ENCODE assay signal across 22 cellular contexts in genomic region chr3:48423883-48424695, GRCh38. TPM values are rescaled to one million over a fixed set of nuclear protein-coding genes. Genes with fewer than 3 reads are reported as not detected.
DNase-seq lines count a peak whose midpoint lies in the region; ATAC-seq, FAIRE-seq and TF ChIP-seq lines count a peak whose summit lies in the region.
"Had no signal": no experiment of that assay in that cellular context is flagged by ENCODE, and none has a peak within 500 bp of the region (broad histone marks: within the 10 kb centered on the region; RNA-seq: fewer than 3 reads in every experiment).

No MANE protein-coding gene starts in this region.

- WGBS in HepG2 (ENCODE audit: low lambda C conversion rate), result 95% methylated on average over 22 of the region's 27 CpGs
- no CpG with 5 or more reads among the region's 27 CpGs for WGBS in right lobe of liver (ENCODE audit: insufficient coverage, low coverage, low lambda C conversion rate, missing lambda C conversion rate)

- DNase-seq in HepG2 (ENCODE audit: low spot score) (no peak), right lobe of liver (no peak), dorsolateral prefrontal cortex (peak in 3 of 10 donors; percentile 50 to 63 (median 52)), neural progenitor cell (ENCODE audit: low spot score) (no peak), HuH-7 (ENCODE audit: low spot score) (no peak), H54 (ENCODE audit: insufficient read length, low spot score) (no peak)
- DNase-seq in activated T-cell treated with anti-CD3 and anti-CD28 coated beads, Interleukin-2, amount 50 U/mL, for 1 hour, result no peak
- DNase-seq: colonic mucosa, mesenchymal stem cell, NCI-H1417 treated with DMSO at 0.1 percent for 48 hours, NCI-H446, ovary, SHP77 had no signal

- H3K27ac ChIP-seq in HepG2 (ENCODE audit: extremely low read length, insufficient read depth, low read length) (no peak overlapping the region), right lobe of liver (no peak overlapping the region), dorsolateral prefrontal cortex (peak overlapping the region; percentile 60 to 100 (median 97)), neural progenitor cell (no peak overlapping the region)
- H3K27ac ChIP-seq: colonic mucosa, epithelial cell of prostate had no signal

- no peak overlapping the region for H3K4me3 Mint-ChIP-seq in neural progenitor cell
- H3K4me3 Mint-ChIP-seq: stimulated activated effector memory CD8-positive, alpha-beta T cell treated with anti-CD3 and anti-CD28 coated beads, Interleukin-12 subunit alpha, Interleukin-12 subunit beta, amount 100 ng/mL, for 72 hours; T-helper 2 cell treated with Interferon-gamma antibody and Interleukin-4, amounts not matched to agents 5 μg/mL and 100 μg/mL, for 36 hours had no signal

- H3K27me3 Mint-ChIP-seq in neural progenitor cell (ENCODE audit: insufficient read depth, low read depth), result no peaks in the 10 kb centered on the region

- no peaks in the 10 kb centered on the region for H3F3A ChIP-seq in neural progenitor cell (ENCODE audit: low read depth)

- in situ Hi-C loops in HepG2 (cut with HindIII; ENCODE audit: extremely low pct_ligation_motif_present, low pct_unique_long_range_greater_than_20kb), result no loop called here

- peaks cover 44 to 65% of the 10 kb centered on the region in 2 experiments for H3K36me3 ChIP-seq in HepG2 (replicated peaks in 1 of 2; ENCODE audit: control insufficient read depth in 1 of 2, insufficient read depth in 2 of 2, low read length in 2 of 2)
- peaks cover 0 to 10% (median 2%) of the 10 kb centered on the region in 4 donors for H3K36me3 ChIP-seq in right lobe of liver
- H3K36me3 ChIP-seq in neural progenitor cell, result no peaks in the 10 kb centered on the region
- H3K36me3 ChIP-seq: colonic mucosa, ovary had no signal

- peaks cover 71% of the 10 kb centered on the region for H3K79me2 ChIP-seq in HepG2 (ENCODE audit: insufficient read depth, low read length)
- H3K79me2 ChIP-seq in neural progenitor cell (ENCODE audit: low read depth), result peaks cover 77% of the 10 kb centered on the region

- H3K9me3 ChIP-seq in HepG2 (ENCODE audit: low read length), result no peaks in the 10 kb centered on the region
- no peaks in the 10 kb centered on the region for H3K9me3 ChIP-seq in right lobe of liver
- H3K9me3 ChIP-seq in neural progenitor cell (ENCODE audit: low read depth), result no peaks in the 10 kb centered on the region
- H3K9me3 ChIP-seq: colonic mucosa, ovary had no signal

- peak overlapping the region; percentile 50 for H3K27ac Mint-ChIP-seq in neural progenitor cell
- H3K27ac Mint-ChIP-seq: activated T-helper 2 cell treated with anti-CD3 and anti-CD28 coated beads, Interferon-gamma antibody, Interleukin-2, Interleukin-4, amounts not matched to agents 10 μg/mL and 5 μg/mL and 100 μg/mL, durations not matched to agents 14 hours and 24 hours and 36 hours; stimulated activated effector memory CD8-positive, alpha-beta T cell treated with anti-CD3 and anti-CD28 coated beads, Interleukin-12 subunit alpha, Interleukin-12 subunit beta, amount 100 ng/mL, for 72 hours; T-helper 2 cell treated with Interferon-gamma antibody and Interleukin-4, amounts not matched to agents 5 μg/mL and 100 μg/mL, for 36 hours had no signal

- CTCF ChIA-PET in HepG2 (lab: Yijun Ruan, JAX; ENCODE audit: low intra/inter-chr PET ratio, low total read pairs), result no interaction called here

- no peak overlapping the region for H2AFZ ChIP-seq in HepG2 (ENCODE audit: low read length)
- H2AFZ ChIP-seq in neural progenitor cell (replicated peaks), result no peak overlapping the region

- POLR2A ChIA-PET in HepG2 (lab: Yijun Ruan, JAX), result interaction anchor here (1.4 to 11.1 kb wide), 5 partner anchors 6 to 23 kb away, joined by 5 to 130 read pairs (median 10); partner anchors contain the start of genes CCDC51, PLXNB1 and TMA7

- H3K4me1 Mint-ChIP-seq in neural progenitor cell, result peaks cover 31% of the 10 kb centered on the region
- H3K4me1 Mint-ChIP-seq: stimulated activated effector memory CD8-positive, alpha-beta T cell treated with anti-CD3 and anti-CD28 coated beads, Interleukin-12 subunit alpha, Interleukin-12 subunit beta, amount 100 ng/mL, for 72 hours had no signal

- peaks cover 82% of the 10 kb centered on the region for H4K20me1 ChIP-seq in HepG2 (ENCODE audit: insufficient read depth, low read length)
- peaks cover 88% of the 10 kb centered on the region for H4K20me1 ChIP-seq in neural progenitor cell (ENCODE audit: low read depth)

- no peak overlapping the region for H3K9ac ChIP-seq in HepG2 (ENCODE audit: insufficient read depth, low read depth, low read length)
- no peak overlapping the region for H3K9ac ChIP-seq in neural progenitor cell

- H3K27me3 ChIP-seq in HepG2 (ENCODE audit: control insufficient read depth in 1 of 2, insufficient read depth in 2 of 2, low read length in 2 of 2) (no peaks in the 10 kb centered on the region), right lobe of liver (no peaks in the 10 kb centered on the region), dorsolateral prefrontal cortex (no peaks in the 10 kb centered on the region), neural progenitor cell (no peaks in the 10 kb centered on the region)
- H3K27me3 ChIP-seq: colonic mucosa, ovary had no signal

- no peak for ATAC-seq in HepG2
- no peak for ATAC-seq in right lobe of liver
- ATAC-seq in GM21515 (IDR thresholded peaks at IDR 0.05; ENCODE audit: unreplicated experiment), result no peak
- ATAC-seq: K562; stimulated activated effector memory CD8-positive, alpha-beta T cell treated with anti-CD3 and anti-CD28 coated beads, Interleukin-12 subunit alpha, Interleukin-12 subunit beta, amount 100 ng/mL, for 72 hours had no signal

- peaks cover 10% of the 10 kb centered on the region for H3K36me3 Mint-ChIP-seq in neural progenitor cell
- H3K36me3 Mint-ChIP-seq: stimulated activated effector memory CD8-positive, alpha-beta T cell treated with anti-CD3 and anti-CD28 coated beads, Interleukin-12 subunit alpha, Interleukin-12 subunit beta, amount 100 ng/mL, for 72 hours had no signal

- H3K4me1 ChIP-seq in HepG2 (ENCODE audit: insufficient read depth, low read length) (peaks cover 65% of the 10 kb centered on the region), right lobe of liver (peaks cover 2 to 58% (median 13%) of the 10 kb centered on the region in 4 donors), neural progenitor cell (peaks cover 19% of the 10 kb centered on the region)

- intact Hi-C loops in HepG2 (cut with micrococcal nuclease; ENCODE audit: unreplicated experiment), result no loop called here
- intact Hi-C loops in right lobe of liver (cut with DNase I), result no loop called here
- intact Hi-C loops in dorsolateral prefrontal cortex (cut with DNase I), result no loop called here

- no peak overlapping the region for H3K4me3 ChIP-seq in HepG2 (replicated peaks in 1 of 3; ENCODE audit: insufficient read depth in 1 of 3, low read depth in 2 of 3, low read length in 3 of 3)
- H3K4me3 ChIP-seq in right lobe of liver, result no peak overlapping the region
- H3K4me3 ChIP-seq in dorsolateral prefrontal cortex, result peak overlapping the region in 39 of 59 donors; percentile 0 to 94 (median 28)
- H3K4me3 ChIP-seq in neural progenitor cell, result no peak overlapping the region
- H3K4me3 ChIP-seq: colonic mucosa, K562, ovary, smooth muscle cell had no signal

- FAIRE-seq in HepG2 (lab: Jason Lieb, UNC) (no peak), H54 (lab: Jason Lieb, UNC) (no peak)
- FAIRE-seq: islet of Langerhans, K562 had no signal

- TF ChIP-seq RAD21 in HepG2 (CRISPR knock-in tag; IDR thresholded peaks at IDR 0.05), result no peak

- TF ChIP-seq EP300 in HepG2 (IDR thresholded peaks at IDR 0.05; ENCODE audit: low read depth in 2 of 2, low read length in 2 of 2) (no peak), HepG2 (CRISPR knock-in tag; IDR thresholded peaks at IDR 0.05; ENCODE audit: borderline replicate concordance) (no peak)

- H3K4me2 ChIP-seq in HepG2 (ENCODE audit: low read depth, low read length), result no peak overlapping the region; the same call in 1 of the 2 replicates
- H3K4me2 ChIP-seq in neural progenitor cell, result no peak overlapping the region
- H3K4me2 ChIP-seq: smooth muscle cell had no signal

- no TSS peak for BruUV-seq in HepG2 (replicated peaks; lab: Mats Ljungman, UMichigan)

- no peaks in the 10 kb centered on the region for H3K9me3 Mint-ChIP-seq in neural progenitor cell
- H3K9me3 Mint-ChIP-seq: activated T-helper 2 cell treated with anti-CD3 and anti-CD28 coated beads, Interferon-gamma antibody, Interleukin-2, Interleukin-4, amounts not matched to agents 10 μg/mL and 5 μg/mL and 100 μg/mL, durations not matched to agents 14 hours and 24 hours and 36 hours; stimulated activated effector memory CD8-positive, alpha-beta T cell treated with anti-CD3 and anti-CD28 coated beads, Interleukin-12 subunit alpha, Interleukin-12 subunit beta, amount 100 ng/mL, for 72 hours; T-helper 2 cell treated with Interferon-gamma antibody and Interleukin-4, amounts not matched to agents 5 μg/mL and 100 μg/mL, for 36 hours had no signal

- no peak for TF ChIP-seq CTCF in HepG2 (CRISPR knock-in tag; IDR thresholded peaks at IDR 0.05)
- no peak for TF ChIP-seq CTCF in right lobe of liver (IDR thresholded peaks at IDR 0.05)
- no peak for TF ChIP-seq CTCF in dorsolateral prefrontal cortex (IDR thresholded peaks at IDR 0.05 in 54 of 56, conservative IDR thresholded peaks at IDR 0.05 in 2 of 56; ENCODE audit: low read depth in 1 of 56, partially characterized antibody in 56 of 56)
- no peak for TF ChIP-seq CTCF in neural progenitor cell (IDR thresholded peaks at IDR 0.05)

- TF ChIP-seq POLR2A in HepG2 (IDR thresholded peaks at IDR 0.05; ENCODE audit: insufficient read depth in 1 of 2, low read depth in 2 of 2, low read length in 2 of 2), result no peak
- no peak for TF ChIP-seq POLR2A in right lobe of liver (IDR thresholded peaks at IDR 0.05)
- no peak for TF ChIP-seq POLR2A in H54 (IDR thresholded peaks at IDR 0.05; ENCODE audit: low read depth, low read length)

RNA-seq across cellular contexts. Expression of gene PLXNB1, which starts 5.8 kb away (rescaled TPM):
- total RNA-seq in HepG2 (2016; rRNA removed; fragmentation: Illumina TruSeq; extraction: Trizol) (25.4 and 86.0 TPM in 2 replicates), right lobe of liver (100 to 1,000 TPM in 2 of 6 experiments, 10 to 100 TPM in 4; 65.9 to 132 (median 86.5) TPM), dorsolateral prefrontal cortex (100 to 1,000 TPM in 116 of 120 experiments, 10 to 100 TPM in 4; 88.5 to 492 (median 177) TPM), neural progenitor cell (ENCODE audit: low replicate concordance) (53.6 and 142 TPM in 2 replicates)
- 33.1 and 33.9 TPM in 2 replicates for total RNA-seq in HepG2 (2016; cell fraction: cytosol; rRNA removed; fragmentation: Illumina TruSeq; extraction: Trizol; ENCODE audit: low read depth)
- total RNA-seq in HepG2 (2016; cell fraction: insoluble cytoplasmic fraction; rRNA removed; fragmentation: Illumina TruSeq; extraction: Trizol), result 23.9 and 92.3 TPM in 2 replicates
- 30.7 and 31.8 TPM in 2 replicates for total RNA-seq in HepG2 (2016; cell fraction: membrane; rRNA removed; fragmentation: Illumina TruSeq; extraction: Trizol)
- 140 and 158 TPM in 2 replicates for total RNA-seq in HepG2 (2016; cell fraction: nucleus; rRNA removed; fragmentation: Illumina TruSeq; extraction: Trizol)
- 143 and 179 TPM in 2 replicates for polyA plus RNA-seq in HepG2 (2011; rRNA removed)
- 71.5 and 83.2 TPM in 2 replicates for polyA plus RNA-seq in HepG2 (2011; cell fraction: cytosol; rRNA removed)
- 1,144 and 1,345 TPM in 2 replicates for polyA plus RNA-seq in HepG2 (2011; cell fraction: nucleus; rRNA removed)
- polyA plus RNA-seq in HepG2 (2012), result 140 and 149 TPM in 2 replicates
- polyA plus RNA-seq in HepG2 (2016; cell fraction: cytosol; fragmentation: Illumina TruSeq; extraction: Trizol; ENCODE audit: low read depth), result 5.5 and 6.7 TPM in 2 replicates
- 23.3 and 26.9 TPM in 2 replicates for polyA plus RNA-seq in HepG2 (2016; cell fraction: insoluble cytoplasmic fraction; fragmentation: Illumina TruSeq; extraction: Trizol; ENCODE audit: low read depth)
- 12.8 and 12.9 TPM in 2 replicates for polyA plus RNA-seq in HepG2 (2016; cell fraction: membrane; fragmentation: Illumina TruSeq; extraction: Trizol; ENCODE audit: low read depth)
- polyA plus RNA-seq in HepG2 (2016; cell fraction: nucleus; fragmentation: Illumina TruSeq; extraction: Trizol; ENCODE audit: insufficient read depth, low read depth), result 420 and 470 TPM in 2 replicates
- 83.4 and 325 TPM in 2 replicates for polyA minus RNA-seq in HepG2 (2011; rRNA and poly(A)+ RNA removed; ENCODE audit: low replicate concordance)
- polyA minus RNA-seq in HepG2 (2011; cell fraction: cytosol; rRNA and poly(A)+ RNA removed), result 54.4 and 79.5 TPM in 2 replicates
- 295 and 329 TPM in 2 replicates for polyA minus RNA-seq in HepG2 (2011; cell fraction: nucleus; rRNA and poly(A)+ RNA removed)

RNA-seq across cellular contexts. Expression of gene CCDC51, which starts 15.8 kb away (rescaled TPM):
- total RNA-seq in HepG2 (2016; rRNA removed; fragmentation: Illumina TruSeq; extraction: Trizol) (29.4 and 38.3 TPM in 2 replicates), right lobe of liver (10 to 100 TPM in 2 of 6 experiments, 1 to 10 TPM in 4; 5.9 to 16.0 (median 8.1) TPM), dorsolateral prefrontal cortex (10 to 100 TPM in 60 of 120 experiments, 1 to 10 TPM in 60; 5.5 to 17.7 (median 10.0) TPM), neural progenitor cell (ENCODE audit: low replicate concordance) (13.9 and 22.0 TPM in 2 replicates)
- total RNA-seq in HepG2 (2016; cell fraction: cytosol; rRNA removed; fragmentation: Illumina TruSeq; extraction: Trizol; ENCODE audit: low read depth), result 7.6 and 8.2 TPM in 2 replicates
- 33.5 and 38.7 TPM in 2 replicates for total RNA-seq in HepG2 (2016; cell fraction: insoluble cytoplasmic fraction; rRNA removed; fragmentation: Illumina TruSeq; extraction: Trizol)
- total RNA-seq in HepG2 (2016; cell fraction: membrane; rRNA removed; fragmentation: Illumina TruSeq; extraction: Trizol), result 12.2 and 12.5 TPM in 2 replicates
- 12.4 and 13.6 TPM in 2 replicates for total RNA-seq in HepG2 (2016; cell fraction: nucleus; rRNA removed; fragmentation: Illumina TruSeq; extraction: Trizol)
- polyA plus RNA-seq in HepG2 (2011; rRNA removed), result 15.5 and 18.1 TPM in 2 replicates
- polyA plus RNA-seq in HepG2 (2011; cell fraction: cytosol; rRNA removed), result 16.8 and 19.2 TPM in 2 replicates
- 6.5 and 8.5 TPM in 2 replicates for polyA plus RNA-seq in HepG2 (2011; cell fraction: nucleus; rRNA removed)
- 8.4 and 9.8 TPM in 2 replicates for polyA plus RNA-seq in HepG2 (2012)
- 3.9 and 4.9 TPM in 2 replicates for polyA plus RNA-seq in HepG2 (2016; cell fraction: cytosol; fragmentation: Illumina TruSeq; extraction: Trizol; ENCODE audit: low read depth)
- 29.3 and 29.9 TPM in 2 replicates for polyA plus RNA-seq in HepG2 (2016; cell fraction: insoluble cytoplasmic fraction; fragmentation: Illumina TruSeq; extraction: Trizol; ENCODE audit: low read depth)
- polyA plus RNA-seq in HepG2 (2016; cell fraction: membrane; fragmentation: Illumina TruSeq; extraction: Trizol; ENCODE audit: low read depth), result 8.0 TPM in 2 replicates
- polyA plus RNA-seq in HepG2 (2016; cell fraction: nucleus; fragmentation: Illumina TruSeq; extraction: Trizol; ENCODE audit: insufficient read depth, low read depth), result 16.3 and 19.0 TPM in 2 replicates
- polyA minus RNA-seq in HepG2 (2011; rRNA and poly(A)+ RNA removed; ENCODE audit: low replicate concordance), result 11.3 and 25.4 TPM in 2 replicates
- polyA minus RNA-seq in HepG2 (2011; cell fraction: cytosol; rRNA and poly(A)+ RNA removed), result 4.5 and 4.7 TPM in 2 replicates
- 3.0 and 3.3 TPM in 2 replicates for polyA minus RNA-seq in HepG2 (2011; cell fraction: nucleus; rRNA and poly(A)+ RNA removed)

RNA-seq across cellular contexts. Expression of gene TMA7, which starts 16.0 kb away (rescaled TPM):
- total RNA-seq in HepG2 (2016; rRNA removed; fragmentation: Illumina TruSeq; extraction: Trizol), result 486 and 510 TPM in 2 replicates
- total RNA-seq in HepG2 (2016; cell fraction: cytosol; rRNA removed; fragmentation: Illumina TruSeq; extraction: Trizol; ENCODE audit: low read depth), result 913 and 1,296 TPM in 2 replicates
- total RNA-seq in HepG2 (2016; cell fraction: insoluble cytoplasmic fraction; rRNA removed; fragmentation: Illumina TruSeq; extraction: Trizol), result 511 and 522 TPM in 2 replicates
- 763 and 886 TPM in 2 replicates for total RNA-seq in HepG2 (2016; cell fraction: membrane; rRNA removed; fragmentation: Illumina TruSeq; extraction: Trizol)
- 177 and 187 TPM in 2 replicates for total RNA-seq in HepG2 (2016; cell fraction: nucleus; rRNA removed; fragmentation: Illumina TruSeq; extraction: Trizol)
- polyA plus RNA-seq in HepG2 (2011; rRNA removed), result 80.9 and 100 TPM in 2 replicates
- 69.9 and 96.6 TPM in 2 replicates for polyA plus RNA-seq in HepG2 (2011; cell fraction: cytosol; rRNA removed)
- polyA plus RNA-seq in HepG2 (2011; cell fraction: nucleus; rRNA removed), result 23.2 and 42.0 TPM in 2 replicates
- 194 and 244 TPM in 2 replicates for polyA plus RNA-seq in HepG2 (2012)
- 1,200 and 1,620 TPM in 2 replicates for polyA plus RNA-seq in HepG2 (2016; cell fraction: cytosol; fragmentation: Illumina TruSeq; extraction: Trizol; ENCODE audit: low read depth)
- 517 and 532 TPM in 2 replicates for polyA plus RNA-seq in HepG2 (2016; cell fraction: insoluble cytoplasmic fraction; fragmentation: Illumina TruSeq; extraction: Trizol; ENCODE audit: low read depth)
- 742 and 956 TPM in 2 replicates for polyA plus RNA-seq in HepG2 (2016; cell fraction: membrane; fragmentation: Illumina TruSeq; extraction: Trizol; ENCODE audit: low read depth)
- 336 and 389 TPM in 2 replicates for polyA plus RNA-seq in HepG2 (2016; cell fraction: nucleus; fragmentation: Illumina TruSeq; extraction: Trizol; ENCODE audit: insufficient read depth, low read depth)
- 4.4 and 15.7 TPM in 2 replicates for polyA minus RNA-seq in HepG2 (2011; rRNA and poly(A)+ RNA removed; ENCODE audit: low replicate concordance)
- polyA minus RNA-seq in HepG2 (2011; cell fraction: cytosol; rRNA and poly(A)+ RNA removed), result 18.7 and 23.2 TPM in 2 replicates
- 18.4 and 25.9 TPM in 2 replicates for polyA minus RNA-seq in HepG2 (2011; cell fraction: nucleus; rRNA and poly(A)+ RNA removed)
- 100 to 1,000 TPM in 2 of 6 experiments, 10 to 100 TPM in 4; 64.8 to 182 (median 80.1) TPM for total RNA-seq in right lobe of liver
- 100 to 1,000 TPM; 127 to 251 (median 193) TPM for total RNA-seq in dorsolateral prefrontal cortex
- total RNA-seq in neural progenitor cell (ENCODE audit: low replicate concordance), result 472 and 510 TPM in 2 replicates

RNA-seq across cellular contexts. Expression of gene ATRIP, which starts 22.4 kb away (rescaled TPM):
- total RNA-seq in HepG2 (2016; rRNA removed; fragmentation: Illumina TruSeq; extraction: Trizol) (11.4 and 12.5 TPM in 2 replicates), right lobe of liver (1 to 10 TPM; 2.4 to 4.5 (median 3.2) TPM), dorsolateral prefrontal cortex (10 to 100 TPM in 5 of 120 experiments, 1 to 10 TPM in 115; 3.5 to 10.4 (median 6.0) TPM), neural progenitor cell (ENCODE audit: low replicate concordance) (8.3 and 11.8 TPM in 2 replicates)
- total RNA-seq in HepG2 (2016; cell fraction: cytosol; rRNA removed; fragmentation: Illumina TruSeq; extraction: Trizol; ENCODE audit: low read depth), result 2.6 and 2.7 TPM in 2 replicates
- 9.5 and 10.4 TPM in 2 replicates for total RNA-seq in HepG2 (2016; cell fraction: insoluble cytoplasmic fraction; rRNA removed; fragmentation: Illumina TruSeq; extraction: Trizol)
- 2.4 and 3.4 TPM in 2 replicates for total RNA-seq in HepG2 (2016; cell fraction: membrane; rRNA removed; fragmentation: Illumina TruSeq; extraction: Trizol)
- 7.4 and 11.0 TPM in 2 replicates for total RNA-seq in HepG2 (2016; cell fraction: nucleus; rRNA removed; fragmentation: Illumina TruSeq; extraction: Trizol)
- polyA plus RNA-seq in HepG2 (2011; rRNA removed), result 5.1 and 5.3 TPM in 2 replicates
- polyA plus RNA-seq in HepG2 (2011; cell fraction: cytosol; rRNA removed), result 3.7 and 4.7 TPM in 2 replicates
- polyA plus RNA-seq in HepG2 (2011; cell fraction: nucleus; rRNA removed), result 12.6 and 13.3 TPM in 2 replicates
- 3.2 and 4.1 TPM in 2 replicates for polyA plus RNA-seq in HepG2 (2012)
- polyA plus RNA-seq in HepG2 (2016; cell fraction: cytosol; fragmentation: Illumina TruSeq; extraction: Trizol; ENCODE audit: low read depth), result 0.97 and 1.0 TPM in 2 replicates
- 7.8 and 11.5 TPM in 2 replicates for polyA plus RNA-seq in HepG2 (2016; cell fraction: insoluble cytoplasmic fraction; fragmentation: Illumina TruSeq; extraction: Trizol; ENCODE audit: low read depth)
- polyA plus RNA-seq in HepG2 (2016; cell fraction: membrane; fragmentation: Illumina TruSeq; extraction: Trizol; ENCODE audit: low read depth), result 1.2 and 1.5 TPM in 2 replicates
- polyA plus RNA-seq in HepG2 (2016; cell fraction: nucleus; fragmentation: Illumina TruSeq; extraction: Trizol; ENCODE audit: insufficient read depth, low read depth), result 14.7 and 21.6 TPM in 2 replicates
- 11.5 and 35.8 TPM in 2 replicates for polyA minus RNA-seq in HepG2 (2011; rRNA and poly(A)+ RNA removed; ENCODE audit: low replicate concordance)
- polyA minus RNA-seq in HepG2 (2011; cell fraction: cytosol; rRNA and poly(A)+ RNA removed), result 2.1 and 3.8 TPM in 2 replicates
- polyA minus RNA-seq in HepG2 (2011; cell fraction: nucleus; rRNA and poly(A)+ RNA removed), result 5.2 and 9.8 TPM in 2 replicates

RNA-seq across cellular contexts. Expression of gene FBXW12, which starts 52.1 kb away (rescaled TPM):
- total RNA-seq in HepG2 (2016; rRNA removed; fragmentation: Illumina TruSeq; extraction: Trizol), result not detected in 2 replicates
- not detected in 2 replicates for total RNA-seq in HepG2 (2016; cell fraction: cytosol; rRNA removed; fragmentation: Illumina TruSeq; extraction: Trizol; ENCODE audit: low read depth)
- not detected in 2 replicates for total RNA-seq in HepG2 (2016; cell fraction: insoluble cytoplasmic fraction; rRNA removed; fragmentation: Illumina TruSeq; extraction: Trizol)
- not detected in 2 replicates for total RNA-seq in HepG2 (2016; cell fraction: membrane; rRNA removed; fragmentation: Illumina TruSeq; extraction: Trizol)
- total RNA-seq in HepG2 (2016; cell fraction: nucleus; rRNA removed; fragmentation: Illumina TruSeq; extraction: Trizol), result not detected in 2 replicates
- polyA plus RNA-seq in HepG2 (2011; rRNA removed), result not detected in 2 replicates
- not detected in 2 replicates for polyA plus RNA-seq in HepG2 (2011; cell fraction: cytosol; rRNA removed)
- polyA plus RNA-seq in HepG2 (2011; cell fraction: nucleus; rRNA removed), result not detected in 2 replicates
- 0.25 and 0.48 TPM in 2 replicates for polyA plus RNA-seq in HepG2 (2012)
- not detected in 2 replicates for polyA plus RNA-seq in HepG2 (2016; cell fraction: cytosol; fragmentation: Illumina TruSeq; extraction: Trizol; ENCODE audit: low read depth)
- not detected in 2 replicates for polyA plus RNA-seq in HepG2 (2016; cell fraction: insoluble cytoplasmic fraction; fragmentation: Illumina TruSeq; extraction: Trizol; ENCODE audit: low read depth)
- polyA plus RNA-seq in HepG2 (2016; cell fraction: membrane; fragmentation: Illumina TruSeq; extraction: Trizol; ENCODE audit: low read depth), result not detected in 2 replicates
- polyA plus RNA-seq in HepG2 (2016; cell fraction: nucleus; fragmentation: Illumina TruSeq; extraction: Trizol; ENCODE audit: insufficient read depth, low read depth), result not detected in 2 replicates
- not detected in 2 replicates for polyA minus RNA-seq in HepG2 (2011; rRNA and poly(A)+ RNA removed; ENCODE audit: low replicate concordance)
- not detected in 2 replicates for polyA minus RNA-seq in HepG2 (2011; cell fraction: cytosol; rRNA and poly(A)+ RNA removed)
- polyA minus RNA-seq in HepG2 (2011; cell fraction: nucleus; rRNA and poly(A)+ RNA removed), result not detected in 2 replicates
- total RNA-seq in right lobe of liver, result not detected
- total RNA-seq in dorsolateral prefrontal cortex, result 1 to 10 TPM in 107 of 120 experiments, under 1 TPM in 13; 0.40 to 4.1 (median 1.8) TPM
- total RNA-seq in neural progenitor cell (ENCODE audit: low replicate concordance), result 0.82 and 1.4 TPM in 2 replicates
- total RNA-seq: activated CD8-positive, alpha-beta memory T cell treated with anti-CD3 and anti-CD28 coated beads for 36 hours; activated T-helper 2 cell treated with anti-CD3 and anti-CD28 coated beads, Interferon-gamma antibody, Interleukin-2, Interleukin-4, amounts not matched to agents 10 μg/mL and 5 μg/mL and 100 μg/mL, durations not matched to agents 14 hours and 24 hours and 36 hours; colonic mucosa; K562; smooth muscle cell had no signal

Comparison
In these comparisons a context has a peak if more than half of its experiments do, and no peak if none do; other contexts are left out.
1. H3K27ac ChIP-seq: peak in dorsolateral prefrontal cortex (59 of 59); none in HepG2 (single experiment), right lobe of liver (0 of 3) and neural progenitor cell (single experiment).
2. H3K4me3 ChIP-seq: peak in dorsolateral prefrontal cortex (39 of 59); none in HepG2 (0 of 3), right lobe of liver (0 of 3) and neural progenitor cell (single experiment).